Comparison of ENCODE assay signal across 17 cellular contexts in the genomic region with DNA sequence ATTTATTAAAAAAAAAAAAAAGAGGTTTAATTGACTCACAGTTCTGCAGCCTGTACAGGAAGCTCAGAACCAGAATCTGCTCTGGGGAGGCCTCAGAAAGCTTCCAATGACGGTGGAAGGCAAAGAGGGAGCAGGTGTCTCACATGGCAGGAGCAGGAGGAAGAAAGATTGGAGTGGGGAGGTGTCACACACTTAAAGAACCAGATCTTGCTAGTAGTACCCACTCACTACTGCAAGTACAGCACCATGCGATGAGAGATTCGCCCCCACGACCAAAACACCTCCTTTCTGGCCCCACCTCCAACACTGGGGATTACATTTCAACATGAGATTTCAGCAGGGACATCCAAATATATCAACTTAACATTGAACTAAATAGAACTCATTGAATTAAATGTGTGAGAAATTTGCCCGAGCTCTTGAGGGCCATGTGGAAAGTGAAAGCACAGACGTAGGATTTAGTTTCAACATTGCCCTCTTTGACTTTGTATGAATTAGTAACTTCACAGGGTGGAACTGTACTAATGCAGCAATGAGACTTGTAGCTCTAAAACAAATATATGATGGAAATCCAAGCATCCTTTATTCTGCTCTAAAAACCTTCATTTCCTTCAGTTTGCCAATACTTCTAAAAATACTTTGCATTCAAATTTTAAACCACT.
A peak's percentile ranks its signal among the peaks of the same experiment; 100 is the strongest.
DNase-seq lines count a peak whose midpoint lies in the region; ATAC-seq and TF ChIP-seq lines count a peak whose summit lies in the region.
"Had no signal": no experiment of that assay in that cellular context is flagged by ENCODE, and none has a peak within 500 bp of the region (broad histone marks: within the 10 kb centered on the region; RNA-seq: fewer than 3 reads in every experiment).

No MANE protein-coding gene starts in this region.

- no peaks in the 10 kb centered on the region for H3K9me3 Mint-ChIP-seq in activated naive CD8-positive, alpha-beta T cell treated with anti-CD3 and anti-CD28 coated beads, Interleukin-2, amount 50 U/mL, for 24 hours
- H3K9me3 Mint-ChIP-seq: T-cell had no signal

- H3K27me3 ChIP-seq in ACC112 (ENCODE audit: insufficient read depth, low read length) (no peaks in the 10 kb centered on the region), Karpas-422 (ENCODE audit: low read length) (no peaks in the 10 kb centered on the region), SU-DHL-6 (ENCODE audit: low read length) (no peaks in the 10 kb centered on the region), osteoblast (ENCODE audit: insufficient read depth, low read length) (no peaks in the 10 kb centered on the region)

- H3K27me3 Mint-ChIP-seq in activated naive CD8-positive, alpha-beta T cell treated with anti-CD3 and anti-CD28 coated beads, Interleukin-2, amount 50 U/mL, for 24 hours, result no peaks in the 10 kb centered on the region

- no peaks in the 10 kb centered on the region for H3K36me3 Mint-ChIP-seq in activated naive CD8-positive, alpha-beta T cell treated with anti-CD3 and anti-CD28 coated beads, Interleukin-2, amount 50 U/mL, for 24 hours (ENCODE audit: low read depth)
- H3K36me3 Mint-ChIP-seq: T-cell had no signal

- H2AFZ ChIP-seq in ACC112 (ENCODE audit: low read length, unreplicated experiment), result peak overlapping the region; percentile 50
- peak overlapping the region; percentile 89 for H2AFZ ChIP-seq in Karpas-422 (ENCODE audit: low read length)
- H2AFZ ChIP-seq in SU-DHL-6 (ENCODE audit: low read depth, low read length, severe bottlenecking), result no peak overlapping the region
- H2AFZ ChIP-seq in osteoblast (ENCODE audit: low read length), result peak overlapping the region; percentile 35

- H3K27ac Mint-ChIP-seq in activated naive CD8-positive, alpha-beta T cell treated with anti-CD3 and anti-CD28 coated beads, Interleukin-2, amount 50 U/mL, for 24 hours, result no peak overlapping the region
- H3K27ac Mint-ChIP-seq: T-cell had no signal

- H3K9me2 ChIP-seq in Karpas-422 (replicated peaks; ENCODE audit: insufficient read depth, low read length) (no peaks in the 10 kb centered on the region), SU-DHL-6 (replicated peaks; ENCODE audit: insufficient read depth, low read length) (no peaks in the 10 kb centered on the region)

- H3K4me2 ChIP-seq in Karpas-422 (ENCODE audit: low read depth, low read length, poor library complexity, severe bottlenecking) (peak overlapping the region; percentile 58), SU-DHL-6 (ENCODE audit: low read depth, low read length, poor library complexity, severe bottlenecking) (peak overlapping the region; percentile 5), osteoblast (ENCODE audit: insufficient read depth, low read length) (no peak overlapping the region)

- H3K79me2 ChIP-seq in ACC112 (ENCODE audit: control insufficient read depth, insufficient read depth, low read length, unreplicated experiment) (no peaks in the 10 kb centered on the region), Karpas-422 (ENCODE audit: low read length) (no peaks in the 10 kb centered on the region), SU-DHL-6 (ENCODE audit: insufficient read depth, low read length) (no peaks in the 10 kb centered on the region), osteoblast (ENCODE audit: insufficient read depth, low read length) (no peaks in the 10 kb centered on the region)

- H3F3A ChIP-seq in SU-DHL-6 (ENCODE audit: insufficient read depth), result no peaks in the 10 kb centered on the region

- H3K36me3 ChIP-seq in ACC112 (ENCODE audit: insufficient read depth, low read length) (no peaks in the 10 kb centered on the region), Karpas-422 (ENCODE audit: insufficient read depth, low read length) (no peaks in the 10 kb centered on the region), SU-DHL-6 (ENCODE audit: low read length) (no peaks in the 10 kb centered on the region), osteoblast (ENCODE audit: insufficient read depth, low read length) (no peaks in the 10 kb centered on the region)

- no peaks in the 10 kb centered on the region for H4K20me1 ChIP-seq in Karpas-422 (ENCODE audit: insufficient read depth, low read depth, low read length)
- H4K20me1 ChIP-seq in SU-DHL-6 (ENCODE audit: low read depth, low read length), result no peaks in the 10 kb centered on the region
- no peaks in the 10 kb centered on the region for H4K20me1 ChIP-seq in osteoblast (ENCODE audit: insufficient read depth, low read length)

- H3K4me3 ChIP-seq in ACC112 (ENCODE audit: low read depth, low read length), result peak overlapping the region; percentile 53; the same call in 1 of the 2 replicates
- peak overlapping the region; percentile 41 for H3K4me3 ChIP-seq in Karpas-422 (ENCODE audit: low read length)
- no peak overlapping the region for H3K4me3 ChIP-seq in SU-DHL-6 (ENCODE audit: insufficient read depth, low read length, poor library complexity, severe bottlenecking)
- no peak overlapping the region for H3K4me3 ChIP-seq in osteoblast (ENCODE audit: insufficient read depth, low read length)

- peak overlapping the region; percentile 30 for H3K9ac ChIP-seq in Karpas-422 (ENCODE audit: low read length)
- H3K9ac ChIP-seq in SU-DHL-6 (ENCODE audit: low read length), result no peak overlapping the region

- no peaks in the 10 kb centered on the region for H3K4me1 ChIP-seq in ACC112 (ENCODE audit: control insufficient read depth, insufficient read depth, low read length, unreplicated experiment)
- H3K4me1 ChIP-seq in Karpas-422 (ENCODE audit: low read length), result peaks cover 23% of the 10 kb centered on the region
- H3K4me1 ChIP-seq in osteoblast (ENCODE audit: insufficient read depth, low read length), result no peaks in the 10 kb centered on the region

- H3K4me1 Mint-ChIP-seq in activated naive CD8-positive, alpha-beta T cell treated with anti-CD3 and anti-CD28 coated beads, Interleukin-2, amount 50 U/mL, for 24 hours, result no peaks in the 10 kb centered on the region

- H3K4me3 Mint-ChIP-seq in activated naive CD8-positive, alpha-beta T cell treated with anti-CD3 and anti-CD28 coated beads, Interleukin-2, amount 50 U/mL, for 24 hours, result no peak overlapping the region
- H3K4me3 Mint-ChIP-seq: T-cell had no signal

- TF ChIP-seq CTCF in SU-DHL-6 (IDR thresholded peaks at IDR 0.05; ENCODE audit: insufficient read depth, low read length, poor library complexity, severe bottlenecking) (no peak), osteoblast (IDR thresholded peaks at IDR 0.05; ENCODE audit: extremely low read depth, low read depth, low read length) (no peak)

- ATAC-seq in activated naive CD8-positive, alpha-beta T cell treated with anti-CD3 and anti-CD28 coated beads, Interleukin-2, amount 50 U/mL, for 24 hours, result no peak
- no peak for ATAC-seq in GM19035 (IDR thresholded peaks at IDR 0.05; ENCODE audit: unreplicated experiment)
- ATAC-seq: HCT116, PC-3, T-cell had no signal

- H3K9me3 ChIP-seq in Karpas-422 (ENCODE audit: low read length) (no peaks in the 10 kb centered on the region), SU-DHL-6 (ENCODE audit: insufficient read depth, low read length) (no peaks in the 10 kb centered on the region), osteoblast (ENCODE audit: low read depth, low read length) (no peaks in the 10 kb centered on the region)

- no peak overlapping the region for H3K27ac ChIP-seq in ACC112 (ENCODE audit: low read depth, low read length)
- H3K27ac ChIP-seq in Karpas-422 (ENCODE audit: low read length), result peak overlapping the region; percentile 62
- H3K27ac ChIP-seq in SU-DHL-6 (ENCODE audit: low read depth, low read length), result no peak overlapping the region
- H3K27ac ChIP-seq in osteoblast (ENCODE audit: low read depth, low read length), result no peak overlapping the region
- H3K27ac ChIP-seq: C4-2B had no signal

- DNase-seq in Karpas-422 (peak; percentile 45), osteoblast (ENCODE audit: insufficient read length, low spot score, missing footprints) (no peak)
- no peak for DNase-seq in activated naive CD8-positive, alpha-beta T cell treated with anti-CD3 and anti-CD28 coated beads, Interleukin-2, amount 50 U/mL, for 24 hours
- DNase-seq in stimulated activated naive CD4-positive, alpha-beta T cell (lab: John Stamatoyannopoulos, UW), result no peak
- DNase-seq: EL, KBM-7, NCI-H1092, NCI-H2081 treated with DMSO at 0.1 percent for 48 hours, NCI-H2227 treated with DMSO at 0.1 percent for 48 hours, NCI-H524, PC-3, T-cell had no signal

Comparison
In these comparisons a context has a peak if more than half of its experiments do, and no peak if none do; other contexts are left out.
1. H3K4me3 ChIP-seq: peak in ACC112 (single experiment) and Karpas-422 (single experiment); none in SU-DHL-6 (single experiment) and osteoblast (single experiment).